Comparison of ENCODE assay signal across 8 cellular contexts in genomic region chr6:35708585-35708984, GRCh38. TPM values are rescaled to one million over a fixed set of nuclear protein-coding genes. Genes with fewer than 3 reads are reported as not detected.
"Had no signal": no experiment of that assay in that cellular context is flagged by ENCODE, and none has a peak within 500 bp of the region (broad histone marks: within the 10 kb centered on the region; RNA-seq: fewer than 3 reads in every experiment).

No MANE protein-coding gene starts in this region.

- H3K4me3 ChIP-seq: GM23338, HAP-1 had no signal

- DNase-seq: H7, IMR-90, KBM-7 had no signal

- FAIRE-seq: HTR-8/SVneo had no signal

- H3K4me2 ChIP-seq: GM23338 had no signal

- H2AFZ ChIP-seq: GM23338 had no signal

- H3K27ac Mint-ChIP-seq: GM23338 had no signal

- ATAC-seq: GM23338, HCT116 had no signal

- H3K4me1 ChIP-seq: HAP-1 had no signal

- H3K4me3 Mint-ChIP-seq: GM23338 had no signal

- H3K36me3 ChIP-seq: HAP-1 had no signal

RNA-seq across cellular contexts. Expression of gene ARMC12, which starts 28.2 kb away (rescaled TPM):
- total RNA-seq: HT-29 had no signal
